8 cellular contexts compared by ENCODE assay signal in the genomic region with DNA sequence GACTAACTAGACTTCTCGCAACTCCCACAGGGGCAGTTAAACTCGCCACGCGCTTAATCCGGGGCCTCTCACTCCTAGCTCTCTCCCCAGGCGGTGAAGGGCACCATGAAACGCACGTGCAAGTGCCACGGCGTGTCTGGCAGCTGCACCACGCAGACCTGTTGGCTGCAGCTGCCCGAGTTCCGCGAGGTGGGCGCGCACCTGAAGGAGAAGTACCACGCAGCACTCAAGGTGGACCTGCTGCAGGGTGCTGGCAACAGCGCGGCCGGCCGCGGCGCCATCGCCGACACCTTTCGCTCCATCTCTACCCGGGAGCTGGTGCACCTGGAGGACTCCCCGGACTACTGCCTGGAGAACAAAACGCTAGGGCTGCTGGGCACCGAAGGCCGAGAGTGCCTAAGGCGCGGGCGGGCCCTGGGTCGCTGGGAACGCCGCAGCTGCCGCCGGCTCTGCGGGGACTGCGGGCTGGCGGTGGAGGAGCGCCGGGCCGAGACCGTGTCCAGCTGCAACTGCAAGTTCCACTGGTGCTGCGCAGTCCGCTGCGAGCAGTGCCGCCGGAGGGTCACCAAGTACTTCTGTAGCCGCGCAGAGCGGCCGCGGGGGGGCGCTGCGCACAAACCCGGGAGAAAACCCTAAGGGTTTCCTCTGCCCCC. TPM values are rescaled to one million over a fixed set of nuclear protein-coding genes. Genes with fewer than 3 reads are reported as not detected.
A peak's percentile ranks its signal among the peaks of the same experiment; 100 is the strongest.
DNase-seq lines count a peak whose midpoint lies in the region; ATAC-seq and TF ChIP-seq lines count a peak whose summit lies in the region.

No MANE protein-coding gene starts in this region.

- peak overlapping the region; percentile 81 for H3K27ac ChIP-seq in KOPT-K1 (ENCODE audit: low read depth, low read length, poor library complexity, severe bottlenecking)
- peak overlapping the region in 1 of 4 donors; percentile 15 for H3K27ac ChIP-seq in gastroesophageal sphincter
- no peak overlapping the region for H3K27ac ChIP-seq in neural progenitor cell
- H3K27ac ChIP-seq in stomach, result peak overlapping the region in 2 of 5 donors; percentile 9 to 49

- DNase-seq in NCI-H1417 (lab: John Stamatoyannopoulos, UW) (peak; percentile 47 to 82 (median 77)), NCI-H1417 treated with DMSO at 0.1 percent for 48 hours (lab: John Stamatoyannopoulos, UW) (no peak), SHP77 treated with DMSO at 0.1 percent for 48 hours (lab: John Stamatoyannopoulos, UW) (peak; percentile 34), neural progenitor cell (ENCODE audit: low spot score) (peak; percentile 89), stomach (peak; percentile 74)
- DNase-seq in activated naive CD4-positive, alpha-beta T cell treated with Interleukin-2 at 50 U/mL for 16 hours, result peak; percentile 66

- no peaks in the 10 kb centered on the region for H3K9me3 ChIP-seq in KOPT-K1 (ENCODE audit: insufficient read depth, low read length, poor library complexity, severe bottlenecking)
- H3K9me3 ChIP-seq in gastroesophageal sphincter, result no peaks in the 10 kb centered on the region
- no peaks in the 10 kb centered on the region for H3K9me3 ChIP-seq in neural progenitor cell (ENCODE audit: low read depth)
- no peaks in the 10 kb centered on the region for H3K9me3 ChIP-seq in stomach

- H3K27me3 ChIP-seq in gastroesophageal sphincter (peaks cover 31% of the 10 kb centered on the region), neural progenitor cell (peaks cover 83% of the 10 kb centered on the region), stomach (peaks cover 0 to 51% (median 32%) of the 10 kb centered on the region in 3 donors)

- H3K4me3 ChIP-seq in gastroesophageal sphincter (peak overlapping the region; percentile 16 to 55), neural progenitor cell (peak overlapping the region; percentile 50), stomach (peak overlapping the region; percentile 43 to 67 (median 48))

- H3K27me3 Mint-ChIP-seq in neural progenitor cell (ENCODE audit: insufficient read depth, low read depth), result peaks cover 20% of the 10 kb centered on the region

- TF ChIP-seq CTCF in gastroesophageal sphincter (IDR thresholded peaks at IDR 0.05) (peak; percentile 44 to 87 (median 50)), neural progenitor cell (IDR thresholded peaks at IDR 0.05) (peak; percentile 97), stomach (IDR thresholded peaks at IDR 0.05) (peak in 5 of 7 experiments; percentile 37 to 75 (median 70))

- H2AFZ ChIP-seq in neural progenitor cell (replicated peaks), result peak overlapping the region; percentile 15

- peaks cover 19% of the 10 kb centered on the region for H3K36me3 Mint-ChIP-seq in neural progenitor cell

- no peak for TF ChIP-seq POLR2A in gastroesophageal sphincter (IDR thresholded peaks at IDR 0.05)
- TF ChIP-seq POLR2A in stomach (IDR thresholded peaks at IDR 0.05), result no peak

- 0% methylated on average over 5 of the region's 59 CpGs; no CpG with 5 or more reads in 1 of the 2 donors for WGBS in gastroesophageal sphincter (ENCODE audit: low coverage in 1 of 2), 2 donors
- 0 to 1% (median 0%) methylated on average over 9 to 59 of the region's 59 CpGs for WGBS in stomach, 5 donors

- intact Hi-C loops in stomach (cut with DNase I; ENCODE audit: low total_unique reads), result no loop called here

- no peak overlapping the region for H3K9ac ChIP-seq in neural progenitor cell

- ATAC-seq in gastroesophageal sphincter, result peak; percentile 75

- peaks cover 48% of the 10 kb centered on the region for H3F3A ChIP-seq in neural progenitor cell (ENCODE audit: low read depth)

- H3K36me3 ChIP-seq in KOPT-K1 (ENCODE audit: insufficient read depth, low read length) (peaks cover 46% of the 10 kb centered on the region), gastroesophageal sphincter (peaks cover 0 to 26% of the 10 kb centered on the region in 2 donors), neural progenitor cell (no peaks in the 10 kb centered on the region), stomach (peaks cover 3 to 22% (median 9%) of the 10 kb centered on the region in 4 donors)

- TF ChIP-seq EP300 in gastroesophageal sphincter (IDR thresholded peaks at IDR 0.05) (no peak), stomach (IDR thresholded peaks at IDR 0.05) (no peak)

- H3K4me1 ChIP-seq in gastroesophageal sphincter (peaks cover 0 to 22% (median 6%) of the 10 kb centered on the region in 3 donors), neural progenitor cell (peaks cover 45% of the 10 kb centered on the region), stomach (peaks cover 14 to 23% (median 17%) of the 10 kb centered on the region in 4 donors)

- H3K4me1 Mint-ChIP-seq in neural progenitor cell, result peaks cover 58% of the 10 kb centered on the region

- peak overlapping the region; percentile 83 for H3K4me2 ChIP-seq in neural progenitor cell

- peak overlapping the region; percentile 81 for H3K4me3 Mint-ChIP-seq in neural progenitor cell

- peaks cover 4% of the 10 kb centered on the region for H3K79me2 ChIP-seq in neural progenitor cell (ENCODE audit: low read depth)

- H3K27ac Mint-ChIP-seq in neural progenitor cell, result no peak overlapping the region

- peaks cover 14% of the 10 kb centered on the region for H4K20me1 ChIP-seq in neural progenitor cell (ENCODE audit: low read depth)

- H3K9me3 Mint-ChIP-seq in neural progenitor cell, result no peaks in the 10 kb centered on the region

RNA-seq across cellular contexts. Expression of gene WNT8B, which starts 19.5 kb away (rescaled TPM):
- total RNA-seq in gastroesophageal sphincter, result not detected
- 5.8 and 9.0 TPM in 2 replicates for total RNA-seq in neural progenitor cell (ENCODE audit: low replicate concordance)
- total RNA-seq in stomach, result not detected
- polyA plus RNA-seq in stomach, result not detected

RNA-seq across cellular contexts. Expression of gene SEC31B, which starts 37.4 kb away (rescaled TPM):
- total RNA-seq in gastroesophageal sphincter (10 to 100 TPM in 1 of 4 donors, 1 to 10 TPM in 3; 1.1 to 10.7 (median 6.3) TPM), neural progenitor cell (ENCODE audit: low replicate concordance) (8.8 and 11.6 TPM in 2 replicates), stomach (10 to 100 TPM in 3 of 5 donors, 1 to 10 TPM in 2; 6.2 to 47.4 (median 25.4) TPM)
- polyA plus RNA-seq in stomach, result 1 to 10 TPM in 2 of 3 donors, under 1 TPM in 1; 0.68 to 8.3 (median 1.4) TPM

RNA-seq across cellular contexts. Expression of gene NDUFB8, which starts 47.4 kb away (rescaled TPM):
- 100 to 1,000 TPM; 268 to 317 (median 283) TPM for total RNA-seq in gastroesophageal sphincter
- total RNA-seq in neural progenitor cell (ENCODE audit: low replicate concordance), result 124 and 144 TPM in 2 replicates
- 100 to 1,000 TPM in 2 of 5 donors, 10 to 100 TPM in 3; 33.0 to 174 (median 77.9) TPM for total RNA-seq in stomach
- 100 to 1,000 TPM; 317 to 362 (median 334) TPM for polyA plus RNA-seq in stomach

RNA-seq across cellular contexts. Expression of gene HIF1AN, which starts 53.4 kb away (rescaled TPM):
- total RNA-seq in gastroesophageal sphincter (10 to 100 TPM in 3 of 4 donors, 1 to 10 TPM in 1; 9.0 to 20.3 (median 15.7) TPM), neural progenitor cell (ENCODE audit: low replicate concordance) (24.2 and 26.4 TPM in 2 replicates), stomach (10 to 100 TPM in 2 of 5 donors, 1 to 10 TPM in 3; 4.7 to 19.6 (median 8.5) TPM)
- 1 to 10 TPM; 3.2 to 5.9 (median 3.6) TPM for polyA plus RNA-seq in stomach
